ENCODE assay signal across 1 cellular context in genomic region chr10:29830526-29831512, GRCh38.
TF ChIP-seq lines count a peak whose summit lies in the region.

No MANE protein-coding gene starts in this region.

TF ChIP-seq in HepG2, 621 proteins besides CTCF, POLR2A, EP300 and RAD21 (continued from another document and continues in another):
- TF ChIP-seq ZBTB40 (IDR thresholded peaks at IDR 0.05): no peak
- TF ChIP-seq ZBTB40 (CRISPR knock-in tag; IDR thresholded peaks at IDR 0.05): no peak
- TF ChIP-seq ZNF672 (CRISPR knock-in tag; IDR thresholded peaks at IDR 0.05): no peak
- no peak for TF ChIP-seq USF2 (IDR thresholded peaks at IDR 0.05; ENCODE audit: low read depth, low read length)
- no peak for TF ChIP-seq USF2 (CRISPR knock-in tag; IDR thresholded peaks at IDR 0.05; ENCODE audit: borderline replicate concordance)
- TF ChIP-seq RFX5 (IDR thresholded peaks at IDR 0.05; ENCODE audit: low read depth, low read length): no peak
- peak; percentile 82 for TF ChIP-seq AHDC1 (CRISPR knock-in tag; IDR thresholded peaks at IDR 0.05; ENCODE audit: borderline replicate concordance)
- TF ChIP-seq NFKB2 (CRISPR knock-in tag; IDR thresholded peaks at IDR 0.05; ENCODE audit: borderline replicate concordance): no peak
- no peak for TF ChIP-seq PAX8 (CRISPR knock-in tag; IDR thresholded peaks at IDR 0.05; ENCODE audit: borderline replicate concordance)
- no peak for TF ChIP-seq CAMTA2 (CRISPR knock-in tag; IDR thresholded peaks at IDR 0.05; ENCODE audit: borderline replicate concordance)
- no peak for TF ChIP-seq RBM22 (optimal IDR thresholded peaks at IDR 0.05; ENCODE audit: low read length)
- TF ChIP-seq PBX3 (CRISPR knock-in tag; IDR thresholded peaks at IDR 0.05; ENCODE audit: borderline replicate concordance): no peak
- no peak for TF ChIP-seq SP4 (CRISPR knock-in tag; IDR thresholded peaks at IDR 0.05)
- no peak for TF ChIP-seq ZNF775 (CRISPR knock-in tag; IDR thresholded peaks at IDR 0.05; ENCODE audit: borderline replicate concordance)
- no peak for TF ChIP-seq ZFP62 (CRISPR knock-in tag; IDR thresholded peaks at IDR 0.05)
- TF ChIP-seq ZNF230 (CRISPR knock-in tag; IDR thresholded peaks at IDR 0.05): no peak
- TF ChIP-seq ARNT (IDR thresholded peaks at IDR 0.05): no peak
- TF ChIP-seq FOXO1 (CRISPR knock-in tag; IDR thresholded peaks at IDR 0.05): no peak
- no peak for TF ChIP-seq ZNF589 (CRISPR knock-in tag; conservative IDR thresholded peaks at IDR 0.05)
- no peak for TF ChIP-seq PRMT3 (CRISPR knock-in tag; IDR thresholded peaks at IDR 0.05; ENCODE audit: borderline replicate concordance, low read depth)
- no peak for TF ChIP-seq ZNF275 (CRISPR knock-in tag; IDR thresholded peaks at IDR 0.05; ENCODE audit: borderline replicate concordance)
- no peak for TF ChIP-seq ATF7-NPFF (CRISPR knock-in tag; IDR thresholded peaks at IDR 0.05; ENCODE audit: low read depth)
- TF ChIP-seq SRSF1 (optimal IDR thresholded peaks at IDR 0.05; ENCODE audit: low read depth, low read length): no peak
- TF ChIP-seq PHF8 (CRISPR knock-in tag; IDR thresholded peaks at IDR 0.05): no peak
- TF ChIP-seq TBX2 (CRISPR knock-in tag; IDR thresholded peaks at IDR 0.05; ENCODE audit: borderline replicate concordance): no peak
- TF ChIP-seq ZNF513 (CRISPR knock-in tag; conservative IDR thresholded peaks at IDR 0.05): no peak
- TF ChIP-seq ZNF503 (CRISPR knock-in tag; IDR thresholded peaks at IDR 0.05): no peak
- no peak for TF ChIP-seq CENPT (CRISPR knock-in tag; IDR thresholded peaks at IDR 0.05; ENCODE audit: low read depth)
